In the genomic region with DNA sequence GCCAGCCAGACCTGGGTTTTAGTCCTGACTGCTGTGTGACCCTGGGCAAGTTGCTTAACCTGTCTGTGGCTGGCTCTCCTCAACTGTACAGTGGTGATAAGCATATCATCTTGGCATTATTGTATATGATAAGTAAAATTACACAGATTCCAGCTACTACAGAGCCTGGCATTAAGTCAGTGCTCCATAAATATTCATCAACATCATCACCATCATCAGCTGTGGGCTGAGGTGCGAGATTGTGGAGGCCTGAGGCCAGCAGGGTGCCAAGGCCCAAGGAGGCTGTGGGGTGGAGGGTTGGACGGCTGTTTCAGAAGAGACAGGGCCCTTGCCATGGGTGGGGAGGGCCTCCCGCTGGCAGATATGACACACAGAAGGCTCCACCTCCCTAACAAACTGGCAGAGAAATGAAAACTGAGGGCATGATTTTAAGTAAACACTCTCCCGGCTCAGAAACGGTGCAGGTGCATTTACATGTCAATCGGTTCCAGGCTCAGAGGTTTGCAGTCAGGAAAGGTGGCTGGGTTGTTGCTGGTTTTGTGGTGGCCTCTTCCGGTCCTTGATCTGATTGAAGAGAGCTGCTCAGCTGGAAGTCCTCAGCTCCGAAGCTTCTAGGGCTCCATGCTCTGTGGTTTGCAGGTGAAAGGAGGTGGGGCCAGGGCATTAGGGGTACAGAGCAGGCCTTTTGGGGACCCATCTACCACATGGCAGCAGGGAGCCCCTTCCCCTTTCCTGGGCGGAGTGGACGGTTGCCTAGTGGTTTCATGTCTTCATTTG, we compare ENCODE assay signal across 9 cellular contexts. TPM values are rescaled to one million over a fixed set of nuclear protein-coding genes. Genes with fewer than 3 reads are reported as not detected.
DNase-seq lines count a peak whose midpoint lies in the region; ATAC-seq and TF ChIP-seq lines count a peak whose summit lies in the region.
"Had no signal": no experiment of that assay in that cellular context is flagged by ENCODE, and none has a peak within 500 bp of the region (broad histone marks: within the 10 kb centered on the region; RNA-seq: fewer than 3 reads in every experiment).

No MANE protein-coding gene starts in this region.

- peak; percentile 75 for DNase-seq in M059J (ENCODE audit: low read depth)
- peak; percentile 74 for DNase-seq in activated CD4-positive, alpha-beta memory T cell treated with anti-CD3 and anti-CD28 coated beads, Interleukin-2, amount 10 ng/mL, durations not matched to agents 7 days and 5 days
- no peak for DNase-seq in lower lobe of right lung
- no peak for DNase-seq in adrenal gland
- no peak for DNase-seq in OCI-M2 (lab: John Stamatoyannopoulos, UW; ENCODE audit: unreplicated experiment)
- DNase-seq in mucosa of gallbladder (ENCODE audit: low spot score) = no peak

- H3K27ac Mint-ChIP-seq in activated CD4-positive, alpha-beta memory T cell treated with anti-CD3 and anti-CD28 coated beads, Interleukin-2, amount 10 ng/mL, durations not matched to agents 7 days and 5 days = peak overlapping the region; percentile 88

- H3K4me3 ChIP-seq in lower lobe of right lung (no peak overlapping the region), adrenal gland (no peak overlapping the region)

- no peaks in the 10 kb centered on the region for H3K36me3 Mint-ChIP-seq in activated CD4-positive, alpha-beta memory T cell treated with anti-CD3 and anti-CD28 coated beads, Interleukin-2, amount 10 ng/mL, durations not matched to agents 7 days and 5 days (ENCODE audit: low read depth)

- peak; percentile 66 for ATAC-seq in GM19351 (IDR thresholded peaks at IDR 0.05; ENCODE audit: unreplicated experiment)
- peak; percentile 30 to 34 for ATAC-seq in lower lobe of right lung
- ATAC-seq in HG03571 (IDR thresholded peaks at IDR 0.05; ENCODE audit: unreplicated experiment) = no peak

- TF ChIP-seq CTCF in lower lobe of right lung (IDR thresholded peaks at IDR 0.05) = no peak
- TF ChIP-seq CTCF in adrenal gland (IDR thresholded peaks at IDR 0.05) = no peak

- H3K4me3 Mint-ChIP-seq in activated CD4-positive, alpha-beta memory T cell treated with anti-CD3 and anti-CD28 coated beads, Interleukin-2, amount 10 ng/mL, durations not matched to agents 7 days and 5 days = no peak overlapping the region

- TF ChIP-seq POLR2A in adrenal gland (IDR thresholded peaks at IDR 0.05) = no peak

- H3K27me3 Mint-ChIP-seq in activated CD4-positive, alpha-beta memory T cell treated with anti-CD3 and anti-CD28 coated beads, Interleukin-2, amount 10 ng/mL, durations not matched to agents 7 days and 5 days = peaks cover 2% of the 10 kb centered on the region

- no peaks in the 10 kb centered on the region for H3K9me3 Mint-ChIP-seq in activated CD4-positive, alpha-beta memory T cell treated with anti-CD3 and anti-CD28 coated beads, Interleukin-2, amount 10 ng/mL, durations not matched to agents 7 days and 5 days

- intact Hi-C loops in lower lobe of right lung (cut with DNase I) = no loop called here
- intact Hi-C loops in adrenal gland (cut with DNase I) = no loop called here

- H3K9me3 ChIP-seq in lower lobe of right lung (no peaks in the 10 kb centered on the region), adrenal gland (replicated peaks in 1 of 3) (no peaks in the 10 kb centered on the region)

- H3K27ac ChIP-seq in lower lobe of right lung = peak overlapping the region; percentile 21
- H3K27ac ChIP-seq in adrenal gland = peak overlapping the region in 2 of 5 donors; percentile 68 to 88

- H3K4me1 ChIP-seq in lower lobe of right lung (peaks cover 42% of the 10 kb centered on the region), adrenal gland (replicated peaks in 1 of 2) (peaks cover 0 to 16% of the 10 kb centered on the region in 2 donors)

- peaks cover 38% of the 10 kb centered on the region for H3K4me1 Mint-ChIP-seq in activated CD4-positive, alpha-beta memory T cell treated with anti-CD3 and anti-CD28 coated beads, Interleukin-2, amount 10 ng/mL, durations not matched to agents 7 days and 5 days

- POLR2A ChIA-PET in activated CD4-positive, alpha-beta memory T cell treated with anti-CD3 and anti-CD28 coated beads, Interleukin-2, amount 10 ng/mL, durations not matched to agents 7 days and 5 days (lab: Charles Lee) = interaction anchor here (1.1 to 1.6 kb wide), 3 partner anchors 11 to 78 kb away, joined by 3 to 5 read pairs (median 4); partner anchors contain the start of genes CRYGN and WDR86

- H3K27me3 ChIP-seq in lower lobe of right lung (ENCODE audit: low read depth) (no peaks in the 10 kb centered on the region), adrenal gland (no peaks in the 10 kb centered on the region)

- CTCF ChIA-PET in activated CD4-positive, alpha-beta memory T cell treated with anti-CD3 and anti-CD28 coated beads, Interleukin-2, amount 10 ng/mL, durations not matched to agents 7 days and 5 days (lab: Charles Lee) = interaction anchor here (0.6 to 3.0 kb wide), 4 partner anchors 11 to 106 kb away, joined by 3 to 17 read pairs (median 4); no protein-coding TSS in a partner anchor

- 61 to 79% (median 72%) methylated on average over 9 to 10 of the region's 10 CpGs for WGBS in adrenal gland, 4 donors

- H3K36me3 ChIP-seq in lower lobe of right lung (no peaks in the 10 kb centered on the region), adrenal gland (replicated peaks in 1 of 2) (no peaks in the 10 kb centered on the region)

RNA-seq across cellular contexts. Expression of gene CRYGN, which starts 10.2 kb away (rescaled TPM):
- total RNA-seq in M059J (2014; rRNA removed; shearing (Covaris generic)) = not detected in 2 replicates
- total RNA-seq in activated CD4-positive, alpha-beta memory T cell treated with anti-CD3 and anti-CD28 coated beads, Interleukin-2, amount 10 ng/mL, durations not matched to agents 7 days and 5 days = under 1 TPM in 1 of 2 experiments, not detected in 1; 0.35 TPM
- not detected for total RNA-seq in lower lobe of right lung
- under 1 TPM in 3 of 8 donors, not detected in 5; 0.19 to 0.88 (median 0.41) TPM for total RNA-seq in adrenal gland
- polyA plus RNA-seq in adrenal gland = under 1 TPM in 2 of 3 donors, not detected in 1; 0.56 to 0.67 TPM
- 0.43 TPM for total RNA-seq in mucosa of gallbladder
- total RNA-seq: LHCN-M2 had no signal

RNA-seq across cellular contexts. Expression of gene WDR86, which starts 19.9 kb away (rescaled TPM):
- 0.05 TPM in 1 of 2 replicates, not detected in the other for total RNA-seq in M059J (2014; rRNA removed; shearing (Covaris generic))
- 1 to 10 TPM in 1 of 2 experiments, under 1 TPM in 1; 0.50 to 1.1 TPM for total RNA-seq in activated CD4-positive, alpha-beta memory T cell treated with anti-CD3 and anti-CD28 coated beads, Interleukin-2, amount 10 ng/mL, durations not matched to agents 7 days and 5 days
- total RNA-seq in lower lobe of right lung = 4.4 TPM
- 10 to 100 TPM in 2 of 8 donors, 1 to 10 TPM in 6; 1.4 to 16.7 (median 5.1) TPM for total RNA-seq in adrenal gland
- polyA plus RNA-seq in adrenal gland = 1 to 10 TPM in 2 of 3 donors, not detected in 1; 5.5 to 7.5 TPM
- 2.9 TPM for total RNA-seq in mucosa of gallbladder

Comparison
In these comparisons a context has a peak if more than half of its experiments do, and no peak if none do; other contexts are left out.
1. DNase-seq: peak in M059J (single experiment) and activated CD4-positive, alpha-beta memory T cell treated with anti-CD3 and anti-CD28 coated beads, Interleukin-2, amount 10 ng/mL, durations not matched to agents 7 days and 5 days (single experiment); none in lower lobe of right lung (single experiment), adrenal gland (0 of 7), OCI-M2 (single experiment) and mucosa of gallbladder (single experiment).